In genomic region chr9:100473271-100474081, GRCh38 we compare ENCODE assay signal across 2 cellular contexts.
TF ChIP-seq lines count a peak whose summit lies in the region.

No MANE protein-coding gene starts in this region.

TF ChIP-seq in GM12891, 5 proteins besides CTCF, POLR2A, EP300 and RAD21:
- TF ChIP-seq TAF1 (IDR thresholded peaks at IDR 0.05; ENCODE audit: low read depth, low read length) (no peak), POLR2AphosphoS5 (IDR thresholded peaks at IDR 0.05; ENCODE audit: low read depth, low read length) (no peak), SPI1 (IDR thresholded peaks at IDR 0.05; ENCODE audit: low read depth, low read length) (no peak), PAX5 (IDR thresholded peaks at IDR 0.05; ENCODE audit: insufficient read depth, low read length, severe bottlenecking) (no peak), POU2F2 (IDR thresholded peaks at IDR 0.05; ENCODE audit: low read depth, low read length) (no peak)

TF ChIP-seq in H1, 55 proteins besides CTCF, POLR2A, EP300 and RAD21:
- TF ChIP-seq TAF1 (IDR thresholded peaks at IDR 0.05; ENCODE audit: low read depth, low read length): peak; percentile 67; the same call in 1 of the 2 replicates
- peak; percentile 57 for TF ChIP-seq TAF7 (optimal IDR thresholded peaks at IDR 0.05; ENCODE audit: borderline replicate concordance, low read depth, low read length)
- TF ChIP-seq PHF8 (conservative IDR thresholded peaks at IDR 0.05; ENCODE audit: low read depth, low read length): peak; percentile 50
- no peak for TF ChIP-seq JUND (IDR thresholded peaks at IDR 0.05; ENCODE audit: low read length)
- no peak for TF ChIP-seq SRF (IDR thresholded peaks at IDR 0.05; ENCODE audit: low read depth, low read length)
- TF ChIP-seq NANOG (IDR thresholded peaks at IDR 0.05; ENCODE audit: insufficient read depth, low read depth, low read length, poor library complexity, severe bottlenecking): no peak
- TF ChIP-seq GABPA (IDR thresholded peaks at IDR 0.05; ENCODE audit: borderline replicate concordance, insufficient read depth, low read length): no peak
- TF ChIP-seq POU5F1 (IDR thresholded peaks at IDR 0.05; ENCODE audit: low read depth, low read length): no peak
- TF ChIP-seq BRCA1 (IDR thresholded peaks at IDR 0.05; ENCODE audit: low read depth, low read length): no peak
- TF ChIP-seq CEBPB (IDR thresholded peaks at IDR 0.05; ENCODE audit: low read depth, low read length): no peak
- TF ChIP-seq CBX8 (IDR thresholded peaks at IDR 0.05; ENCODE audit: borderline replicate concordance, low read depth, low read length): no peak
- no peak for TF ChIP-seq SAP30 (IDR thresholded peaks at IDR 0.05; ENCODE audit: insufficient read depth, insufficient replicate concordance, low read length)
- peak; percentile 72 for TF ChIP-seq KDM4A (IDR thresholded peaks at IDR 0.05; ENCODE audit: low read depth, low read length, severe bottlenecking)
- no peak for TF ChIP-seq SP1 (IDR thresholded peaks at IDR 0.05; ENCODE audit: low read depth, low read length)
- no peak for TF ChIP-seq KDM1A (IDR thresholded peaks at IDR 0.05; ENCODE audit: borderline replicate concordance, low read length)
- TF ChIP-seq POLR2AphosphoS5 (IDR thresholded peaks at IDR 0.05; ENCODE audit: low read depth, low read length): 0 out of 2 replicates have a peak, but pooled peaks have one; percentile 73
- no peak for TF ChIP-seq MAFK (IDR thresholded peaks at IDR 0.05; ENCODE audit: low read depth, low read length)
- TF ChIP-seq TEAD4 (IDR thresholded peaks at IDR 0.05; ENCODE audit: low read depth, low read length): no peak
- no peak for TF ChIP-seq EZH2 (IDR thresholded peaks at IDR 0.05; ENCODE audit: low read depth, low read length, severe bottlenecking)
- TF ChIP-seq TBP (IDR thresholded peaks at IDR 0.05; ENCODE audit: low read depth, low read length): no peak; the same call in 1 of the 2 replicates
